Comparison of ENCODE assay signal across 11 cellular contexts in the genomic region with DNA sequence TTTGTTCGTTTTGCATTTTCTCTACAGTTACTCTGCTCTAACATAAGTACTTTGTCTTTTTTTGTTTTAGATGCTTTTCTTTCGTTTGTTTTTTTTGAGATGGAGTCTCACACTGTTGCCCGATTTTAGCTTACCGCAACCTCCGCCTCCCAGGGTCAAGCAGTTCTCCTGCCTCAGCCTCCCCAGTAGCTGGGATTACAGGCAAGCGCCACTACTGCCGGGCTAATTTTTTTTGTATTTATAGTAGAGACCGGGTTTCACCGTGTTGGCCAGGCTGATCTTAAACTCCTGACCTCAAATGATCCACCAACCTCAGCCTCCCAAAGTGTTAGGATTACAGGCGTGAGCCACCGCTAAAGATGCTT. TPM values are rescaled to one million over a fixed set of nuclear protein-coding genes. Genes with fewer than 3 reads are reported as not detected.
DNase-seq lines count a peak whose midpoint lies in the region; ATAC-seq and TF ChIP-seq lines count a peak whose summit lies in the region.
"Had no signal": no experiment of that assay in that cellular context is flagged by ENCODE, and none has a peak within 500 bp of the region (broad histone marks: within the 10 kb centered on the region; RNA-seq: fewer than 3 reads in every experiment).

No MANE protein-coding gene starts in this region.

- H3K27me3 ChIP-seq in CD4-positive, alpha-beta memory T cell (ENCODE audit: insufficient read depth, low read length): no peaks in the 10 kb centered on the region
- H3K27me3 ChIP-seq in neutrophil (no peaks in the 10 kb centered on the region), right atrium auricular region (no peaks in the 10 kb centered on the region)

- POLR2A ChIA-PET in CD4-positive, alpha-beta memory T cell (lab: Charles Lee; ENCODE audit: partially characterized antibody): interaction anchor here (1.1 kb wide), 1 partner anchor 13 kb away, joined by 7 read pairs; no protein-coding TSS in a partner anchor
- POLR2A ChIA-PET in RWPE1 (lab: Yijun Ruan, JAX; ENCODE audit: low non-redundant PET): no interaction called here

- H3K4me1 ChIP-seq in CD4-positive, alpha-beta memory T cell (ENCODE audit: insufficient read depth, low read length): peaks cover 55% of the 10 kb centered on the region
- peaks cover 42 to 44% of the 10 kb centered on the region in 2 experiments for H3K4me1 ChIP-seq in neutrophil (ENCODE audit: control insufficient read depth in 1 of 2, insufficient read depth in 1 of 2, low read depth in 1 of 2, low read length in 1 of 2)
- H3K4me1 ChIP-seq in right atrium auricular region: peaks cover 0 to 57% of the 10 kb centered on the region in 2 donors

- no peaks in the 10 kb centered on the region for H3K36me3 ChIP-seq in CD4-positive, alpha-beta memory T cell (ENCODE audit: insufficient read depth, low read length)
- no peaks in the 10 kb centered on the region for H3K36me3 ChIP-seq in neutrophil
- H3K36me3 ChIP-seq in right atrium auricular region: no peaks in the 10 kb centered on the region

- H3K27ac Mint-ChIP-seq in CD4-positive, alpha-beta memory T cell: peak overlapping the region; percentile 43 to 96 (median 68)

- H3K9me3 ChIP-seq in CD4-positive, alpha-beta memory T cell (ENCODE audit: control insufficient read depth in 1 of 2, low read length in 2 of 2): no peaks in the 10 kb centered on the region
- no peaks in the 10 kb centered on the region for H3K9me3 ChIP-seq in neutrophil
- no peaks in the 10 kb centered on the region for H3K9me3 ChIP-seq in right atrium auricular region

- DNase-seq in CD4-positive, alpha-beta memory T cell: peak in 1 of 5 donors; percentile 40
- DNase-seq in RWPE1 (ENCODE audit: low spot score) (no peak), epithelial cell of prostate (ENCODE audit: low read depth, low spot score) (no peak), CD1c-positive myeloid dendritic cell (ENCODE audit: extremely low spot score) (no peak), right atrium auricular region (ENCODE audit: low spot score) (no peak)
- no peak for DNase-seq in stimulated activated CD4-positive, alpha-beta T cell treated with anti-CD3 and anti-CD28 coated beads, Interleukin-4, amount 100 ng/mL, for 24 hours
- DNase-seq: activated CD8-positive, alpha-beta memory T cell treated with anti-CD3 and anti-CD28 coated beads, Interleukin-2, amount 10 ng/mL, durations not matched to agents 7 days and 5 days; NCI-H1105 had no signal

- no peak for ATAC-seq in GM21723 (IDR thresholded peaks at IDR 0.05; ENCODE audit: unreplicated experiment)
- ATAC-seq: activated CD8-positive, alpha-beta memory T cell treated with anti-CD3 and anti-CD28 coated beads, Interleukin-2, amount 10 ng/mL, durations not matched to agents 7 days and 5 days had no signal

- TF ChIP-seq CTCF in RWPE1 (conservative IDR thresholded peaks at IDR 0.05; ENCODE audit: low read depth) (no peak), neutrophil (IDR thresholded peaks at IDR 0.05) (no peak), right atrium auricular region (IDR thresholded peaks at IDR 0.05) (no peak)

- H3K36me3 Mint-ChIP-seq in CD4-positive, alpha-beta memory T cell: peaks cover 0 to 6% of the 10 kb centered on the region in 2 donors
- H3K36me3 Mint-ChIP-seq: activated CD8-positive, alpha-beta memory T cell treated with anti-CD3 and anti-CD28 coated beads, Interleukin-2, amount 10 ng/mL, durations not matched to agents 7 days and 5 days had no signal

- H3K4me1 Mint-ChIP-seq in CD4-positive, alpha-beta memory T cell: peaks cover 41 to 59% (median 50%) of the 10 kb centered on the region in 4 donors

- no peaks in the 10 kb centered on the region for H3K27me3 Mint-ChIP-seq in CD4-positive, alpha-beta memory T cell
- H3K27me3 Mint-ChIP-seq: activated CD8-positive, alpha-beta memory T cell treated with anti-CD3 and anti-CD28 coated beads, Interleukin-2, amount 10 ng/mL, durations not matched to agents 7 days and 5 days had no signal

- CTCF ChIA-PET in CD4-positive, alpha-beta memory T cell (lab: Charles Lee; ENCODE audit: partially characterized antibody): interaction anchor here (0.7 to 10.6 kb wide), 7 partner anchors 9 to 134 kb away, joined by 3 to 197 read pairs (median 6); no protein-coding TSS in a partner anchor
- CTCF ChIA-PET in RWPE1 (lab: Yijun Ruan, JAX): interaction anchor here (0.6 to 1.8 kb wide), 2 partner anchors 90 to 131 kb away, joined by 4 to 8 read pairs; no protein-coding TSS in a partner anchor

- peak overlapping the region in 1 of 2 donors; percentile 91 for H3K4me3 ChIP-seq in CD4-positive, alpha-beta memory T cell (ENCODE audit: low read length in 2 of 2)
- H3K4me3 ChIP-seq in neutrophil (ENCODE audit: low read depth in 1 of 2, low read length in 1 of 2) (no peak overlapping the region), right atrium auricular region (no peak overlapping the region)

- H3K9me3 Mint-ChIP-seq in CD4-positive, alpha-beta memory T cell: no peaks in the 10 kb centered on the region

- H3K27ac ChIP-seq in CD4-positive, alpha-beta memory T cell (ENCODE audit: low read depth, low read length): no peak overlapping the region
- H3K27ac ChIP-seq in RWPE1 (peak overlapping the region; percentile 35; the same call in 1 of the 2 replicates), epithelial cell of prostate (peak overlapping the region; percentile 84), neutrophil (peak overlapping the region; percentile 93), right atrium auricular region (no peak overlapping the region)
- H3K27ac ChIP-seq: HL-60 had no signal

- peak overlapping the region; percentile 63 to 98 (median 97) for H3K4me3 Mint-ChIP-seq in CD4-positive, alpha-beta memory T cell

- intact Hi-C loops in CD4-positive, alpha-beta memory T cell (cut with micrococcal nuclease): no loop called here

RNA-seq across cellular contexts. Expression of a gene that starts 2.7 kb away (rescaled TPM):
- 10 to 100 TPM; 26.4 to 29.1 TPM for total RNA-seq in CD4-positive, alpha-beta memory T cell
- 10 to 100 TPM in 1 of 2 donors, 1 to 10 TPM in 1; 3.8 to 13.5 TPM for polyA plus RNA-seq in CD4-positive, alpha-beta memory T cell
- total RNA-seq in right atrium auricular region: 10 to 100 TPM; 11.6 to 15.2 TPM

Comparison
In these comparisons a context has a peak if more than half of its experiments do, and no peak if none do; other contexts are left out.
1. H3K27ac ChIP-seq: peak in RWPE1 (single experiment), epithelial cell of prostate (single experiment) and neutrophil (single experiment); none in CD4-positive, alpha-beta memory T cell (single experiment) and right atrium auricular region (0 of 2).